ENCODE assay signal across 34 cellular contexts in genomic region chr5:6680922-6681321, GRCh38.
"Had no signal": no experiment of that assay in that cellular context is flagged by ENCODE, and none has a peak within 500 bp of the region (broad histone marks: within the 10 kb centered on the region; RNA-seq: fewer than 3 reads in every experiment).

No MANE protein-coding gene starts in this region.

- DNase-seq: Karpas-422, Kasumi-1, MG63, MM.1S, MV-4-11, NCI-H1048, NCI-H1092, NCI-H1092 treated with DMSO at 0.1 percent for 48 hours, NCI-H1105, NCI-H1105 treated with DMSO at 0.1 percent for 48 hours, NCI-H1417, NCI-H1417 treated with DMSO at 0.1 percent for 48 hours, NCI-H1436, NCI-H1436 treated with DMSO at 0.1 percent for 48 hours, NCI-H146, NCI-H1694, NCI-H1694 treated with DMSO at 0.1 percent for 48 hours, NCI-H187, NCI-H187 treated with DMSO at 0.1 percent for 48 hours, NCI-H1930, NCI-H2029, NCI-H2029 treated with DMSO at 0.1 percent for 48 hours, NCI-H2081, NCI-H2081 treated with DMSO at 0.1 percent for 48 hours, NCI-H2107, NCI-H2171, NCI-H2171 treated with DMSO at 0.1 percent for 48 hours, NCI-H2227 treated with DMSO at 0.1 percent for 48 hours, NCI-H226, NCI-H345, NCI-H446, NCI-H446 treated with DMSO at 0.1 percent for 48 hours, NCI-H510A, NCI-H510A treated with DMSO at 0.1 percent for 48 hours had no signal

- H3K4me3 ChIP-seq: MG63 had no signal

- H3K36me3 ChIP-seq: MG63 had no signal
